In the genomic region with DNA sequence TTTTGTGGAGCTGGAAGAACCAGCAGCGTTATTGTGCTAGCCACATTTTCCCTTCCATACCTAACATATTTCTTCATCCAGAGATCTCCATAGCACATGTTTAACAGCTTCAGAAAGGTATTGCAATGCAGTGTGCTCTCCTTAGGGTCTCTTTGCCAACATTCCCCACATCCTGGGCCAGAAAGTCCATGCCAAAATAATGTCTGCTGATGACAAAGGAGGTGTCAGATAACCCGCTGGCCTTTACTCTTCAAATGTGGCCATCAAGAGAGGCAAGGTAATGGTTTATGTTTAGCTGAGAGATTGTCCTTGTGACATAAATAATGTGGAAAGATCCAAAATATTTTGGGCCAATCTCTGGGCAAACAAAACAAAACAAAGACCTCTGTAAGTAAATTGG, we compare ENCODE assay signal across 34 cellular contexts.
"Had no signal": no experiment of that assay in that cellular context is flagged by ENCODE, and none has a peak within 500 bp of the region (broad histone marks: within the 10 kb centered on the region; RNA-seq: fewer than 3 reads in every experiment).

No MANE protein-coding gene starts in this region.

- H3K27me3 ChIP-seq: MG63 had no signal

- H3K36me3 ChIP-seq: MG63 had no signal

- DNase-seq: Karpas-422, Kasumi-1, MG63, MM.1S, MV-4-11, NCI-H1048, NCI-H1092, NCI-H1092 treated with DMSO at 0.1 percent for 48 hours, NCI-H1105, NCI-H1105 treated with DMSO at 0.1 percent for 48 hours, NCI-H1417, NCI-H1417 treated with DMSO at 0.1 percent for 48 hours, NCI-H1436, NCI-H1436 treated with DMSO at 0.1 percent for 48 hours, NCI-H146, NCI-H1694, NCI-H1694 treated with DMSO at 0.1 percent for 48 hours, NCI-H187, NCI-H187 treated with DMSO at 0.1 percent for 48 hours, NCI-H1930, NCI-H2029, NCI-H2029 treated with DMSO at 0.1 percent for 48 hours, NCI-H2081, NCI-H2081 treated with DMSO at 0.1 percent for 48 hours, NCI-H2107, NCI-H2171, NCI-H2171 treated with DMSO at 0.1 percent for 48 hours, NCI-H2227 treated with DMSO at 0.1 percent for 48 hours, NCI-H226, NCI-H345, NCI-H446, NCI-H446 treated with DMSO at 0.1 percent for 48 hours, NCI-H510A, NCI-H510A treated with DMSO at 0.1 percent for 48 hours had no signal

- H3K4me3 ChIP-seq: MG63 had no signal

- H3K9me3 ChIP-seq: MG63 had no signal
